Comparison of ENCODE assay signal across 1 cellular context in the genomic region with DNA sequence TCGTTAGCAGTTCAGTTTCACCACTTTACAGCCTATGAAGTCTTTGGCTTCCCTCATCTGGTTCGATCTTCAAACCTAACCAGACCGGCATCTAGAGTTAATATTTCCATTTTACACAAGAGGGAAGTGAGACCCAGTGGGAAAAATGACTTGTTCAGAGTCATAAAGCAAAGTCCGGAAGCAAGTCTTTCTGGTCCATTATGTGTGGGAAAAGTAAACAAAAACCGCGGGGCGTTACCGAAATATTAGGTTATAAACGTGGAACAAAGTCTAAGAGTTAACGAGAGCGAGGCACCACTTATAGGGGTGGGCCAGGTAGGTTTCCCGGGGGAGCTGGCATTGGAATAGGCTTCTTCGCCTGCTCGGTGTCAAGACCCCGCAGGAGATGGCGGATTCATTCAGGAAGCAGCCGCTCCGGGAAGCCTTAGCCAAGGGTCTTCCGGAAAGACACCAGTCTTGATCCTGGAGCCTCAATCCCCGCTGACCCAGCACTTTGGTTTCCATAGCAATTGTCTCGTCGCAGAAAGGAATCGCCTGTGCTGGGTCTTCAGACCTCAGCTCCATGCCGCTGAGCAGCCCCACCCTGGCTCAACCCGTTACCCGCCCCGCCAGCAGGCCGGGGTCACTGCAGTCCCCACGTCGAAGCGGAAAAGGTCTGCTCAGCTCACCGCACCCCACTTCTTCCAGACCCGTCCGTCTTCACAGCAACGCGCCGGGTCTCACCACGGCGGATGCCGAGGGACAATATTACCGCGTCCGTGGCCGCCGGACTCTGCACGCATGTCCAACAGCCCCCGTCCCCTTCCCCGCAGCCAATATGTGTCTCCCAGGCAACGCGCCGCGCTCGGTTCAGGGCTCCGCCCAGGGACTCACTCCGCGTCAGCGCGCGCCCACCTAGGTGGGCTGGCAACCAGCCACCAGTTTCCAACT.
TF ChIP-seq lines count a peak whose summit lies in the region.

A gene (plus strand): TSS at position 872 of the 930 bp plus-strand sequence. CDS start 82 bp downstream, outside the sequence.

TF ChIP-seq in GM23338, 12 proteins besides CTCF, POLR2A, EP300 and RAD21 (continued from another document):
- TF ChIP-seq, protein P1, sequence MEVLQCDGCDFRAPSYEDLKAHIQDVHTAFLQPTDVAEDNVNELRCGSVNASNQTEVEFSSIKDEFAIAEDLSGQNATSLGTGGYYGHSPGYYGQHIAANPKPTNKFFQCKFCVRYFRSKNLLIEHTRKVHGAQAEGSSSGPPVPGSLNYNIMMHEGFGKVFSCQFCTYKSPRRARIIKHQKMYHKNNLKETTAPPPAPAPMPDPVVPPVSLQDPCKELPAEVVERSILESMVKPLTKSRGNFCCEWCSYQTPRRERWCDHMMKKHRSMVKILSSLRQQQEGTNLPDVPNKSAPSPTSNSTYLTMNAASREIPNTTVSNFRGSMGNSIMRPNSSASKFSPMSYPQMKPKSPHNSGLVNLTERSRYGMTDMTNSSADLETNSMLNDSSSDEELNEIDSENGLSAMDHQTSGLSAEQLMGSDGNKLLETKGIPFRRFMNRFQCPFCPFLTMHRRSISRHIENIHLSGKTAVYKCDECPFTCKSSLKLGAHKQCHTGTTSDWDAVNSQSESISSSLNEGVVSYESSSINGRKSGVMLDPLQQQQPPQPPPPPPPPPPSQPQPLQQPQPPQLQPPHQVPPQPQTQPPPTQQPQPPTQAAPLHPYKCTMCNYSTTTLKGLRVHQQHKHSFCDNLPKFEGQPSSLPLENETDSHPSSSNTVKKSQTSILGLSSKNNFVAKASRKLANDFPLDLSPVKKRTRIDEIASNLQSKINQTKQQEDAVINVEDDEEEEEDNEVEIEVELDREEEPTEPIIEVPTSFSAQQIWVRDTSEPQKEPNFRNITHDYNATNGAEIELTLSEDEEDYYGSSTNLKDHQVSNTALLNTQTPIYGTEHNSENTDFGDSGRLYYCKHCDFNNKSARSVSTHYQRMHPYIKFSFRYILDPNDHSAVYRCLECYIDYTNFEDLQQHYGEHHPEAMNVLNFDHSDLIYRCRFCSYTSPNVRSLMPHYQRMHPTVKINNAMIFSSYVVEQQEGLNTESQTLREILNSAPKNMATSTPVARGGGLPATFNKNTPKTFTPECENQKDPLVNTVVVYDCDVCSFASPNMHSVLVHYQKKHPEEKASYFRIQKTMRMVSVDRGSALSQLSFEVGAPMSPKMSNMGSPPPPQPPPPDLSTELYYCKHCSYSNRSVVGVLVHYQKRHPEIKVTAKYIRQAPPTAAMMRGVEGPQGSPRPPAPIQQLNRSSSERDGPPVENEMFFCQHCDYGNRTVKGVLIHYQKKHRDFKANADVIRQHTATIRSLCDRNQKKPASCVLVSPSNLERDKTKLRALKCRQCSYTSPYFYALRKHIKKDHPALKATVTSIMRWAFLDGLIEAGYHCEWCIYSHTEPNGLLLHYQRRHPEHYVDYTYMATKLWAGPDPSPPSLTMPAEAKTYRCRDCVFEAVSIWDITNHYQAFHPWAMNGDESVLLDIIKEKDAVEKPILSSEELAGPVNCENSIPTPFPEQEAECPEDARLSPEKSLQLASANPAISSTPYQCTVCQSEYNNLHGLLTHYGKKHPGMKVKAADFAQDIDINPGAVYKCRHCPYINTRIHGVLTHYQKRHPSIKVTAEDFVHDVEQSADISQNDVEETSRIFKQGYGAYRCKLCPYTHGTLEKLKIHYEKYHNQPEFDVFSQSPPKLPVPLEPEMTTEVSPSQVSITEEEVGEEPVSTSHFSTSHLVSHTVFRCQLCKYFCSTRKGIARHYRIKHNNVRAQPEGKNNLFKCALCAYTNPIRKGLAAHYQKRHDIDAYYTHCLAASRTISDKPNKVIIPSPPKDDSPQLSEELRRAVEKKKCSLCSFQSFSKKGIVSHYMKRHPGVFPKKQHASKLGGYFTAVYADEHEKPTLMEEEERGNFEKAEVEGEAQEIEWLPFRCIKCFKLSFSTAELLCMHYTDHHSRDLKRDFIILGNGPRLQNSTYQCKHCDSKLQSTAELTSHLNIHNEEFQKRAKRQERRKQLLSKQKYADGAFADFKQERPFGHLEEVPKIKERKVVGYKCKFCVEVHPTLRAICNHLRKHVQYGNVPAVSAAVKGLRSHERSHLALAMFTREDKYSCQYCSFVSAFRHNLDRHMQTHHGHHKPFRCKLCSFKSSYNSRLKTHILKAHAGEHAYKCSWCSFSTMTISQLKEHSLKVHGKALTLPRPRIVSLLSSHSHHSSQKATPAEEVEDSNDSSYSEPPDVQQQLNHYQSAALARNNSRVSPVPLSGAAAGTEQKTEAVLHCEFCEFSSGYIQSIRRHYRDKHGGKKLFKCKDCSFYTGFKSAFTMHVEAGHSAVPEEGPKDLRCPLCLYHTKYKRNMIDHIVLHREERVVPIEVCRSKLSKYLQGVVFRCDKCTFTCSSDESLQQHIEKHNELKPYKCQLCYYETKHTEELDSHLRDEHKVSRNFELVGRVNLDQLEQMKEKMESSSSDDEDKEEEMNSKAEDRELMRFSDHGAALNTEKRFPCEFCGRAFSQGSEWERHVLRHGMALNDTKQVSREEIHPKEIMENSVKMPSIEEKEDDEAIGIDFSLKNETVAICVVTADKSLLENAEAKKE (CRISPR knock-in tag; IDR thresholded peaks at IDR 0.05): no peak
TF ChIP-seq in GM23338: peak in this region for 1.
